In genomic region chr1:84705503-84705902, GRCh38 we compare ENCODE assay signal across 15 cellular contexts. TPM values are rescaled to one million over a fixed set of nuclear protein-coding genes. Genes with fewer than 3 reads are reported as not detected.
A peak's percentile ranks its signal among the peaks of the same experiment; 100 is the strongest.
DNase-seq lines count a peak whose midpoint lies in the region; ATAC-seq, FAIRE-seq and TF ChIP-seq lines count a peak whose summit lies in the region.
"Had no signal": no experiment of that assay in that cellular context is flagged by ENCODE, and none has a peak within 500 bp of the region (broad histone marks: within the 10 kb centered on the region; RNA-seq: fewer than 3 reads in every experiment).

No MANE protein-coding gene starts in this region.

- POLR2A ChIA-PET in IMR-90 (lab: Charles Lee; ENCODE audit: unreplicated experiment) = no interaction called here

- no peak overlapping the region for H3K9ac ChIP-seq in IMR-90 (ENCODE audit: low read depth, low read length)

- dilution Hi-C loops in IMR-90 (cut with HindIII; ENCODE audit: low sequenced_read_pairs, unreplicated experiment) = no loop called here

- H3K4ac ChIP-seq in IMR-90 (ENCODE audit: low read depth, low read length) = no peak overlapping the region

- intact Hi-C loops in IMR-90 (cut with micrococcal nuclease) = no loop called here

- peak overlapping the region; percentile 25; the same call in 1 of the 2 replicates for H3K4me2 ChIP-seq in DOHH2 (ENCODE audit: low read length)
- no peak overlapping the region for H3K4me2 ChIP-seq in IMR-90 (ENCODE audit: low read depth, low read length)
- H3K4me2 ChIP-seq in hepatocyte = peak overlapping the region; percentile 22

- no peak overlapping the region for H2BK20ac ChIP-seq in IMR-90 (ENCODE audit: low read depth, low read length)

- H2AK5ac ChIP-seq in IMR-90 (ENCODE audit: low read depth, low read length) = peak overlapping the region; percentile 85

- FAIRE-seq in RCC 7860 (lab: Jason Lieb, UNC) = no peak

- no peak overlapping the region for H2BK5ac ChIP-seq in IMR-90 (ENCODE audit: low read depth, low read length, poor library complexity, severe bottlenecking)

- H3K4me3 ChIP-seq in DOHH2 (ENCODE audit: low read length) = no peak overlapping the region
- H3K4me3 ChIP-seq in IMR-90 (ENCODE audit: insufficient read depth, low read depth, low read length) = no peak overlapping the region
- H3K4me3 ChIP-seq in hepatocyte = no peak overlapping the region

- peak; percentile 42 for ATAC-seq in GM21786 (IDR thresholded peaks at IDR 0.05; ENCODE audit: unreplicated experiment)
- ATAC-seq in IMR-90 (ENCODE audit: low read depth) = no peak

- H3K27me3 ChIP-seq in DOHH2 (ENCODE audit: control insufficient read depth, low read length) (no peaks in the 10 kb centered on the region), IMR-90 (ENCODE audit: control insufficient read depth, insufficient read depth, low read length) (no peaks in the 10 kb centered on the region), hepatocyte (no peaks in the 10 kb centered on the region)

- H4K20me1 ChIP-seq in DOHH2 (ENCODE audit: control insufficient read depth, insufficient read depth, low read depth, low read length) (no peaks in the 10 kb centered on the region), IMR-90 (ENCODE audit: insufficient read depth, low read length) (no peaks in the 10 kb centered on the region), hepatocyte (ENCODE audit: insufficient read depth, poor library complexity, severe bottlenecking) (no peaks in the 10 kb centered on the region)

- TF ChIP-seq POLR2A in IMR-90 (IDR thresholded peaks at IDR 0.05; ENCODE audit: low read depth, low read length) = no peak

- no peak for TF ChIP-seq RAD21 in IMR-90 (IDR thresholded peaks at IDR 0.05; ENCODE audit: low read length)

- H3K79me2 ChIP-seq in DOHH2 (ENCODE audit: control insufficient read depth, low read length) (no peaks in the 10 kb centered on the region), hepatocyte (no peaks in the 10 kb centered on the region)

- H3K36me3 ChIP-seq in DOHH2 (ENCODE audit: control insufficient read depth, low read length) = no peaks in the 10 kb centered on the region
- H3K36me3 ChIP-seq in IMR-90 (ENCODE audit: control insufficient read depth, insufficient read depth, low read length) = no peaks in the 10 kb centered on the region
- no peaks in the 10 kb centered on the region for H3K36me3 ChIP-seq in hepatocyte (replicated peaks; ENCODE audit: insufficient read depth, low read depth)

- peaks cover 2% of the 10 kb centered on the region; the same call in 1 of the 2 replicates for H3K9me1 ChIP-seq in IMR-90 (ENCODE audit: insufficient read depth, low read length)

- H4K91ac ChIP-seq in IMR-90 (ENCODE audit: insufficient read depth, low read depth, low read length) = no peak overlapping the region

- H2AK9ac ChIP-seq in IMR-90 (replicated peaks; ENCODE audit: low read depth, low read length, poor library complexity) = no peak overlapping the region

- H3K27ac ChIP-seq in DOHH2 (ENCODE audit: low read depth, low read length) (no peak overlapping the region), IMR-90 (ENCODE audit: insufficient read depth, low read length) (no peak overlapping the region), hepatocyte (peak overlapping the region; percentile 17), caudate nucleus (ENCODE audit: low read depth, low read length) (no peak overlapping the region)

- CTCF ChIA-PET in IMR-90 (lab: Yijun Ruan, JAX) = interaction anchor here (0.8 kb wide), 1 partner anchor 10 kb away, joined by 3 read pairs; no protein-coding TSS in a partner anchor

- H3K4me1 ChIP-seq in DOHH2 (ENCODE audit: control insufficient read depth, low read length) (peaks cover 29% of the 10 kb centered on the region), IMR-90 (ENCODE audit: control insufficient read depth, insufficient read depth, low read length) (peaks cover 4% of the 10 kb centered on the region), hepatocyte (ENCODE audit: insufficient read depth) (peaks cover 5% of the 10 kb centered on the region)

- in situ Hi-C loops in IMR-90 (cut with MboI; ENCODE audit: low sequenced_read_pairs) = no loop called here

- H3K9me3 ChIP-seq in DOHH2 (ENCODE audit: control insufficient read depth, insufficient read depth, low read length) = no peaks in the 10 kb centered on the region
- H3K9me3 ChIP-seq in IMR-90 (ENCODE audit: control insufficient read depth, insufficient read depth, low read length) = no peaks in the 10 kb centered on the region
- H3K9me3 ChIP-seq in hepatocyte (ENCODE audit: low read depth) = no peaks in the 10 kb centered on the region

- peak overlapping the region; percentile 52 for H2BK120ac ChIP-seq in IMR-90 (ENCODE audit: low read depth, low read length)

- no peak overlapping the region for H2BK15ac ChIP-seq in IMR-90 (ENCODE audit: low read depth, low read length)

- no peak overlapping the region for H3K14ac ChIP-seq in IMR-90 (replicated peaks; ENCODE audit: low read depth, low read length)

- H2AFZ ChIP-seq in IMR-90 (replicated peaks; ENCODE audit: low read length, poor library complexity) = peak overlapping the region; percentile 9
- no peak overlapping the region for H2AFZ ChIP-seq in hepatocyte

- H3K56ac ChIP-seq in IMR-90 (ENCODE audit: extremely low read depth, insufficient read depth, low read length) = no peak overlapping the region

- no peak overlapping the region for H4K5ac ChIP-seq in IMR-90 (ENCODE audit: low read depth, low read length)

- TF ChIP-seq CTCF in DOHH2 (IDR thresholded peaks at IDR 0.05; ENCODE audit: low read depth, low read length, poor library complexity, severe bottlenecking) (no peak), IMR-90 (conservative IDR thresholded peaks at IDR 0.05; ENCODE audit: low read depth, low read length) (no peak), hepatocyte (IDR thresholded peaks at IDR 0.05; ENCODE audit: poor library complexity) (no peak)

- DNase-seq in IMR-90 (no peak), hepatocyte (ENCODE audit: low spot score) (no peak), caudate nucleus (lab: John Stamatoyannopoulos, UW) (no peak), cortex of kidney (lab: John Stamatoyannopoulos, UW) (no peak), RCC 7860 (ENCODE audit: low spot score) (no peak)
- DNase-seq: GDM1, NCI-H1417 treated with DMSO at 0.1 percent for 48 hours, NCI-H187 treated with DMSO at 0.1 percent for 48 hours, NCI-H2107, NCI-H510A treated with DMSO at 0.1 percent for 48 hours, NCI-H774, Right ventricle myocardium superior, T1000 had no signal

- H3K9me2 ChIP-seq in DOHH2 (replicated peaks; ENCODE audit: control insufficient read depth, low read length) (no peaks in the 10 kb centered on the region), hepatocyte (replicated peaks; ENCODE audit: insufficient read depth) (no peaks in the 10 kb centered on the region)

- no peak overlapping the region for H3K23ac ChIP-seq in IMR-90 (ENCODE audit: low read depth, low read length)

- no peaks in the 10 kb centered on the region for H3K79me1 ChIP-seq in IMR-90 (ENCODE audit: low read depth in 1 of 2, low read length in 2 of 2)

- no peaks in the 10 kb centered on the region for H3F3A ChIP-seq in DOHH2 (ENCODE audit: control insufficient read depth, insufficient read depth)

- H3K18ac ChIP-seq in IMR-90 (ENCODE audit: low read depth, low read length) = no peak overlapping the region

- BruUV-seq in IMR-90 (replicated peaks; lab: Mats Ljungman, UMichigan) = no TSS peak

- 0 out of 4 replicates have a peak overlapping the region, but pooled peaks of 1 of the 2 experiments have one; percentile 10 for H4K8ac ChIP-seq in IMR-90 (ENCODE audit: low read depth in 2 of 2, low read length in 2 of 2)

- 81% methylated on average over 4 of the region's 4 CpGs; no CpG with 5 or more reads in 1 of the 2 experiments for WGBS in IMR-90 (ENCODE audit: extremely low coverage in 2 of 2, insufficient read length in 1 of 2), 2 experiments
- 54% methylated on average over 4 of the region's 4 CpGs for WGBS in hepatocyte (ENCODE audit: low lambda C conversion rate, missing lambda C conversion rate)

TF ChIP-seq in IMR-90, 13 proteins besides CTCF, POLR2A, EP300 and RAD21 (continues in another document):
- no peak for TF ChIP-seq NFE2L2 (IDR thresholded peaks at IDR 0.05; ENCODE audit: low read depth, low read length)
- TF ChIP-seq RFX5 (IDR thresholded peaks at IDR 0.05; ENCODE audit: low read depth, low read length) = no peak
- no peak for TF ChIP-seq RCOR1 (IDR thresholded peaks at IDR 0.05; ENCODE audit: insufficient replicate concordance, low read length)
- no peak for TF ChIP-seq USF2 (IDR thresholded peaks at IDR 0.05; ENCODE audit: low read depth, low read length)
- TF ChIP-seq CEBPB (IDR thresholded peaks at IDR 0.05; ENCODE audit: low read depth, low read length) = no peak
- TF ChIP-seq MAFK (IDR thresholded peaks at IDR 0.05; ENCODE audit: low read depth, low read length) = no peak
- TF ChIP-seq BHLHE40 (IDR thresholded peaks at IDR 0.05; ENCODE audit: low read depth, low read length) = no peak
- TF ChIP-seq SMC3 (IDR thresholded peaks at IDR 0.05; ENCODE audit: low read depth, low read length) = no peak
- TF ChIP-seq FOS (IDR thresholded peaks at IDR 0.05; ENCODE audit: low read depth, low read length) = no peak
- no peak for TF ChIP-seq CHD1 (IDR thresholded peaks at IDR 0.05; ENCODE audit: low read depth, low read length)
- no peak for TF ChIP-seq ELK1 (IDR thresholded peaks at IDR 0.05; ENCODE audit: borderline replicate concordance, low read depth, low read length)
- no peak for TF ChIP-seq MAZ (IDR thresholded peaks at IDR 0.05; ENCODE audit: borderline replicate concordance, low read depth, low read length)

RNA-seq across cellular contexts. Expression of gene SSX2IP, which starts 15.2 kb away (rescaled TPM):
- 13.4 and 22.8 TPM in 2 replicates for total RNA-seq in IMR-90 (2012; rRNA removed)
- polyA plus RNA-seq in IMR-90 (2012; rRNA removed) = 4.6 and 7.7 TPM in 2 replicates
- 0.77 and 1.4 TPM in 2 replicates for polyA plus RNA-seq in IMR-90 (2012; cell fraction: cytosol; rRNA removed)
- 0.90 and 7.3 TPM in 2 replicates for polyA plus RNA-seq in IMR-90 (2012; cell fraction: nucleus; rRNA removed; ENCODE audit: low replicate concordance)
- 38.0 and 39.9 TPM in 2 replicates for total RNA-seq in hepatocyte
- polyA plus RNA-seq in hepatocyte = 17.1 and 26.5 TPM in 2 replicates
